14 cellular contexts compared by ENCODE assay signal in genomic region chr1:243490147-243490546, GRCh38.
"Had no signal": no experiment of that assay in that cellular context is flagged by ENCODE, and none has a peak within 500 bp of the region (broad histone marks: within the 10 kb centered on the region; RNA-seq: fewer than 3 reads in every experiment).

No MANE protein-coding gene starts in this region.

- H3K4me3 ChIP-seq: body of pancreas, ovary, stomach, tibial nerve had no signal

- H3K9me3 Mint-ChIP-seq: activated CD4-positive, alpha-beta T cell treated with anti-CD3 and anti-CD28 coated beads, Interleukin-2, amount 10 ng/mL, durations not matched to agents 24 days and 14 days; activated naive CD4-positive, alpha-beta T cell treated with anti-CD3 and anti-CD28 coated beads, Interleukin-2, amount 50 U/mL, for 24 hours; neural crest cell had no signal

- H3K36me3 ChIP-seq: ovary had no signal

- H3K4me3 Mint-ChIP-seq: activated CD4-positive, alpha-beta T cell treated with anti-CD3 and anti-CD28 coated beads, Interleukin-2, amount 10 ng/mL, durations not matched to agents 24 days and 14 days; activated naive CD4-positive, alpha-beta T cell treated with anti-CD3 and anti-CD28 coated beads, Interleukin-2, amount 50 U/mL, for 24 hours; neural crest cell had no signal

- DNase-seq: activated CD4-positive, alpha-beta T cell treated with anti-CD3 and anti-CD28 coated beads, Interleukin-2, amount 10 ng/mL, durations not matched to agents 24 days and 14 days; activated T-cell treated with anti-CD3 and anti-CD28 coated beads, Interleukin-2, amount 50 U/mL, for 1 hour; body of pancreas; dermis blood vessel endothelial cell; islet precursor cell; ovary; SK-N-SH; stimulated activated CD4-positive, alpha-beta T cell treated with anti-CD3 and anti-CD28 coated beads, Interleukin-15, amount 100 ng/mL, for 24 hours; stimulated activated CD4-positive, alpha-beta T cell treated with anti-CD3 and anti-CD28 coated beads, Interleukin-4, amount 100 ng/mL, for 4 hours; stomach; T-helper 1 cell had no signal

- H3K4me2 ChIP-seq: SK-N-SH had no signal

- H3K9me3 ChIP-seq: body of pancreas, ovary, SK-N-SH, stomach, tibial nerve had no signal

- H3K27ac ChIP-seq: body of pancreas had no signal

- H3K4me1 ChIP-seq: body of pancreas had no signal

- H3K4me1 Mint-ChIP-seq: activated CD4-positive, alpha-beta T cell treated with anti-CD3 and anti-CD28 coated beads, Interleukin-2, amount 10 ng/mL, durations not matched to agents 24 days and 14 days; activated naive CD4-positive, alpha-beta T cell treated with anti-CD3 and anti-CD28 coated beads, Interleukin-2, amount 50 U/mL, for 24 hours had no signal

- H3K27ac Mint-ChIP-seq: activated CD4-positive, alpha-beta T cell treated with anti-CD3 and anti-CD28 coated beads, Interleukin-2, amount 10 ng/mL, durations not matched to agents 24 days and 14 days; activated naive CD4-positive, alpha-beta T cell treated with anti-CD3 and anti-CD28 coated beads, Interleukin-2, amount 50 U/mL, for 24 hours had no signal

- H3K27me3 Mint-ChIP-seq: activated CD4-positive, alpha-beta T cell treated with anti-CD3 and anti-CD28 coated beads, Interleukin-2, amount 10 ng/mL, durations not matched to agents 24 days and 14 days; activated naive CD4-positive, alpha-beta T cell treated with anti-CD3 and anti-CD28 coated beads, Interleukin-2, amount 50 U/mL, for 24 hours had no signal

- H3K9ac ChIP-seq: SK-N-SH had no signal

- H3K27me3 ChIP-seq: body of pancreas, ovary, stomach, tibial nerve had no signal

- H3K36me3 Mint-ChIP-seq: activated naive CD4-positive, alpha-beta T cell treated with anti-CD3 and anti-CD28 coated beads, Interleukin-2, amount 50 U/mL, for 24 hours had no signal
